Comparison of ENCODE assay signal across 8 cellular contexts in genomic region chr19:51368366-51369282, GRCh38. TPM values are rescaled to one million over a fixed set of nuclear protein-coding genes. Genes with fewer than 3 reads are reported as not detected.
A peak's percentile ranks its signal among the peaks of the same experiment; 100 is the strongest.
DNase-seq lines count a peak whose midpoint lies in the region; ATAC-seq and TF ChIP-seq lines count a peak whose summit lies in the region.

CLDND2 (minus strand) TSS chr19:51369003; CDS start chr19:51368577, 426 bp downstream.

- peaks cover 59% of the 10 kb centered on the region for H3K36me3 Mint-ChIP-seq in effector memory CD8-positive, alpha-beta T cell (ENCODE audit: insufficient read depth)
- H3K36me3 Mint-ChIP-seq in nephron (ENCODE audit: low read depth), result no peaks in the 10 kb centered on the region

- H3K4me1 Mint-ChIP-seq in effector memory CD8-positive, alpha-beta T cell (ENCODE audit: low read depth in 2 of 2), result peaks cover 59 to 80% of the 10 kb centered on the region in 2 donors
- H3K4me1 Mint-ChIP-seq in nephron, result peaks cover 17% of the 10 kb centered on the region

- ATAC-seq in effector memory CD8-positive, alpha-beta T cell (replicated peaks), result peak; percentile 3
- ATAC-seq in left lobe of liver, result no peak

- H3K9me3 Mint-ChIP-seq in effector memory CD8-positive, alpha-beta T cell, result no peaks in the 10 kb centered on the region
- H3K9me3 Mint-ChIP-seq in nephron, result no peaks in the 10 kb centered on the region

- no peaks in the 10 kb centered on the region for H3K27me3 Mint-ChIP-seq in effector memory CD8-positive, alpha-beta T cell
- H3K27me3 Mint-ChIP-seq in nephron (ENCODE audit: low read depth), result peaks cover 5% of the 10 kb centered on the region

- DNase-seq in GM12865 (ENCODE audit: low read depth), result no peak
- DNase-seq in SKM-1 (lab: John Stamatoyannopoulos, UW; ENCODE audit: unreplicated experiment), result peak; percentile 13
- DNase-seq in effector memory CD8-positive, alpha-beta T cell, result peak; percentile 46 to 56 (median 47)
- DNase-seq in DMS53 (lab: John Stamatoyannopoulos, UW), result no peak
- DNase-seq in left lobe of liver (ENCODE audit: low spot score), result no peak
- DNase-seq in NCI-H2227 (lab: John Stamatoyannopoulos, UW; ENCODE audit: unreplicated experiment), result no peak
- no peak for DNase-seq in DMS114 treated with DMSO at 0.1 percent for 48 hours (lab: John Stamatoyannopoulos, UW; ENCODE audit: unreplicated experiment)

- TF ChIP-seq CTCF in GM12865 (IDR thresholded peaks at IDR 0.05; ENCODE audit: insufficient read depth, low read depth, low read length, missing control alignments) (no peak), nephron (IDR thresholded peaks at IDR 0.05; ENCODE audit: unreplicated experiment in 3 of 3) (peak in 1 of 3 experiments; percentile 8)

- H3K4me3 Mint-ChIP-seq in effector memory CD8-positive, alpha-beta T cell, result peak within 1 kb of the TSS; percentile 89 to 97
- H3K4me3 Mint-ChIP-seq in nephron, result peak within 1 kb of the TSS; percentile 98 to 100 (median 99)

- peak within 1 kb of the TSS; percentile 94 to 95 for H3K27ac Mint-ChIP-seq in effector memory CD8-positive, alpha-beta T cell
- peak within 1 kb of the TSS; percentile 98 to 100 (median 99) for H3K27ac Mint-ChIP-seq in nephron

- peak within 1 kb of the TSS; percentile 93 for H3K4me3 ChIP-seq in GM12865 (ENCODE audit: low read depth, low read length)

RNA-seq across cellular contexts. Expression of gene CLDND2, which starts in this region (rescaled TPM):
- not detected for total RNA-seq in left lobe of liver

Comparison
In these comparisons a context has a peak if more than half of its experiments do, and no peak if none do; other contexts are left out.
1. DNase-seq: peak in SKM-1 (single experiment) and effector memory CD8-positive, alpha-beta T cell (3 of 3); none in GM12865 (single experiment), DMS53 (single experiment), left lobe of liver (single experiment), NCI-H2227 (single experiment) and DMS114 treated with DMSO at 0.1 percent for 48 hours (single experiment).